10 cellular contexts compared by ENCODE assay signal in the genomic region with DNA sequence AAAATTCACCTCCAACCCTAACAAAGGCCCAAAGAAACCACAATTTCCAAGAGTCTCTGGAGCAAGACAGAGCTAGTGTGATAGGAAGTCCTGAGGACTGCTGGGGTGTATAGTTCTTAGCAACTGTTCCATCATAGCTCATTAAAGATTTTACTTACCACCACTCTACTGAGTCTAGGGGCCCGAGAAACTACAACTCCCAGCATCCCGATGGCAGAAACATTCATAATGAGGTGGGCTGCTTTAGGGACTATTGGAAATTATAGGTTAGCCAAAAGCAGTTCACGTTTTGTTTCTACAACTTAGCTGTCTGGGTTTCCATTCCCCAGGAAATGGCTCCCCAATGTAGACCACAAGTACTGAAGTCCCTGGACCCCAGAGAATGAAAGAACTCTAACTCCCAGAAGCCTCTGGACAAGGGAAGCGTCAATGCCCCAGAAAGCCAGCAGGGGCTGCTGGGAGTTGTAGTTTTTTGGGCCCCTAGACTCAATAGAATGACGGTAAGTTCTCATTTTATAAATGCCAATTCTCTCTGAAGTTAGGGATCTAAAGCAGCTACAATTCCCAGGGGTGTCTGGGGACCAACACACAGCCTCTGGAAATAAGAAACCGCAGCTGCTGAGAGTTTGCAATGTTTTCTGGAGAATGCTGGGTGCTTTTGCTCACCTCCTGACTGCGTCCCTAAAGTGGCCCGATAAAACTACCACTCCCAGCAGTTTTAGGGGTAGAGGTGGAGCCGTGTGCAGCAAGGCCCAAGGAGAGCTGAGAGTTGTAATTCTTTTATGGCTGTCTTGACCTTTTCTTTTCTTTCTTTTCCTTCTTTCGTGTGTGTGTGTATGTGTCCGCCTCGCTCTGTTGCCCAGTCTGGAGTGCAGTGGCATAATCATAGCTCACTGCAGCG. TPM values are rescaled to one million over a fixed set of nuclear protein-coding genes. Genes with fewer than 3 reads are reported as not detected.
DNase-seq lines count a peak whose midpoint lies in the region; ATAC-seq and TF ChIP-seq lines count a peak whose summit lies in the region.
"Had no signal": no experiment of that assay in that cellular context is flagged by ENCODE, and none has a peak within 500 bp of the region (broad histone marks: within the 10 kb centered on the region; RNA-seq: fewer than 3 reads in every experiment).

No MANE protein-coding gene starts in this region.

- H3K4me3 Mint-ChIP-seq in CD4-positive, CD25-positive, alpha-beta regulatory T cell = no peak overlapping the region
- H3K4me3 Mint-ChIP-seq in T-cell = no peak overlapping the region

- H3K36me3 Mint-ChIP-seq in CD4-positive, CD25-positive, alpha-beta regulatory T cell = peaks cover 19% of the 10 kb centered on the region
- peaks cover 22% of the 10 kb centered on the region for H3K36me3 Mint-ChIP-seq in T-cell

- H3K4me1 ChIP-seq in CD4-positive, CD25-positive, alpha-beta regulatory T cell (ENCODE audit: control insufficient read depth, insufficient read depth, low read length, poor library complexity, severe bottlenecking) = no peaks in the 10 kb centered on the region
- H3K4me1 ChIP-seq in gastroesophageal sphincter = peaks cover 0 to 24% (median 4%) of the 10 kb centered on the region in 3 donors
- H3K4me1 ChIP-seq in heart right ventricle = peaks cover 4 to 44% (median 13%) of the 10 kb centered on the region in 9 donors
- H3K4me1 ChIP-seq: right lobe of liver had no signal

- H3K9me3 ChIP-seq in CD4-positive, CD25-positive, alpha-beta regulatory T cell (ENCODE audit: control insufficient read depth in 2 of 2, low read length in 2 of 2) = no peaks in the 10 kb centered on the region
- H3K9me3 ChIP-seq in gastroesophageal sphincter = no peaks in the 10 kb centered on the region
- no peaks in the 10 kb centered on the region for H3K9me3 ChIP-seq in heart right ventricle
- H3K9me3 ChIP-seq: right lobe of liver had no signal

- no peak for TF ChIP-seq EP300 in gastroesophageal sphincter (IDR thresholded peaks at IDR 0.05)

- H3K27me3 ChIP-seq in CD4-positive, CD25-positive, alpha-beta regulatory T cell (ENCODE audit: control insufficient read depth, insufficient read depth, low read length) = no peaks in the 10 kb centered on the region
- H3K27me3 ChIP-seq in H7 (ENCODE audit: control insufficient read depth, insufficient read depth, low read length) (no peaks in the 10 kb centered on the region), gastroesophageal sphincter (no peaks in the 10 kb centered on the region), heart right ventricle (no peaks in the 10 kb centered on the region)
- H3K27me3 ChIP-seq: right lobe of liver had no signal

- no peaks in the 10 kb centered on the region for H3K27me3 Mint-ChIP-seq in CD4-positive, CD25-positive, alpha-beta regulatory T cell
- H3K27me3 Mint-ChIP-seq in T-cell = no peaks in the 10 kb centered on the region

- H3K9me3 Mint-ChIP-seq in CD4-positive, CD25-positive, alpha-beta regulatory T cell = no peaks in the 10 kb centered on the region
- H3K9me3 Mint-ChIP-seq in T-cell = no peaks in the 10 kb centered on the region

- ATAC-seq in CD4-positive, CD25-positive, alpha-beta regulatory T cell (ENCODE audit: low read depth in 2 of 2) = peak; percentile 50 to 51
- ATAC-seq in T-cell (replicated peaks in 1 of 4) = peak; percentile 65 to 83 (median 76)
- no peak for ATAC-seq in gastroesophageal sphincter
- ATAC-seq in heart right ventricle = no peak

- H3K27ac Mint-ChIP-seq in CD4-positive, CD25-positive, alpha-beta regulatory T cell = no peak overlapping the region
- H3K27ac Mint-ChIP-seq in T-cell = no peak overlapping the region

- DNase-seq in CD4-positive, CD25-positive, alpha-beta regulatory T cell = peak in 2 of 3 donors; percentile 58 to 62
- DNase-seq in H7 (peak; percentile 83), T-cell (peak in 21 of 34 experiments; percentile 24 to 53 (median 41)), NCI-H226 (no peak), H4 (ENCODE audit: low spot score) (no peak), heart right ventricle (no peak)
- DNase-seq in stimulated activated CD4-positive, alpha-beta T cell treated with anti-CD3 and anti-CD28 coated beads, Interleukin-12 subunit alpha, Interleukin-12 subunit beta, amount 100 ng/mL, for 4 hours = no peak
- DNase-seq: right lobe of liver had no signal

- H3K4me1 Mint-ChIP-seq in CD4-positive, CD25-positive, alpha-beta regulatory T cell = peaks cover 0 to 6% (median 1%) of the 10 kb centered on the region in 4 donors
- peaks cover under 1% of the 10 kb centered on the region in 3 donors for H3K4me1 Mint-ChIP-seq in T-cell

- intact Hi-C loops in heart right ventricle (cut with DNase I) = loop anchor here in 1 of 10 donors (10.0 kb wide), 1 partner anchor 181 kb away; no protein-coding TSS in a partner anchor

- CTCF ChIA-PET in T-cell (lab: Charles Lee) = interaction anchor here (0.6 to 1.2 kb wide), 4 partner anchors 8 to 17 kb away, joined by 4 to 10 read pairs (median 6); a partner anchor contains a TSS

- 77 to 94% methylated on average over 8 to 11 of the region's 13 CpGs for WGBS in gastroesophageal sphincter (ENCODE audit: low coverage in 1 of 2), 2 donors
- WGBS in heart right ventricle, 2 donors = 87 to 89% methylated on average over 13 of the region's 13 CpGs

- H3K27ac ChIP-seq in CD4-positive, CD25-positive, alpha-beta regulatory T cell (ENCODE audit: insufficient read depth, low read length, poor library complexity, severe bottlenecking) = no peak overlapping the region
- peak overlapping the region in 1 of 4 donors; percentile 19 for H3K27ac ChIP-seq in gastroesophageal sphincter
- peak overlapping the region in 3 of 10 donors; percentile 85 to 94 (median 92) for H3K27ac ChIP-seq in heart right ventricle
- H3K27ac ChIP-seq: right lobe of liver had no signal

- no peak overlapping the region for H3K4me3 ChIP-seq in CD4-positive, CD25-positive, alpha-beta regulatory T cell (ENCODE audit: low read depth, low read length)
- H3K4me3 ChIP-seq in H7 (ENCODE audit: insufficient read depth, low read depth, low read length) (no peak overlapping the region), gastroesophageal sphincter (no peak overlapping the region), heart right ventricle (no peak overlapping the region)
- H3K4me3 ChIP-seq: right lobe of liver had no signal

- peaks cover 20% of the 10 kb centered on the region for H3K36me3 ChIP-seq in CD4-positive, CD25-positive, alpha-beta regulatory T cell (ENCODE audit: control insufficient read depth, insufficient read depth, low read length)
- H3K36me3 ChIP-seq in H7 (replicated peaks; ENCODE audit: control insufficient read depth, insufficient read depth, low read length) = peaks cover 12% of the 10 kb centered on the region
- H3K36me3 ChIP-seq in gastroesophageal sphincter = peaks cover 0 to 75% of the 10 kb centered on the region in 2 donors
- H3K36me3 ChIP-seq in heart right ventricle = peaks cover 0 to 84% (median 61%) of the 10 kb centered on the region in 9 donors

- POLR2A ChIA-PET in T-cell (lab: Charles Lee) = interaction anchor here (0.6 to 1.0 kb wide), 5 partner anchors 96 to 167 kb away, joined by 3 to 12 read pairs (median 7); no protein-coding TSS in a partner anchor

- TF ChIP-seq CTCF in gastroesophageal sphincter (IDR thresholded peaks at IDR 0.05) (peak in 3 of 4 experiments; percentile 22 to 25 (median 23)), heart right ventricle (IDR thresholded peaks at IDR 0.05) (peak in 1 of 9 donors; percentile 20)

- no peak for TF ChIP-seq POLR2A in gastroesophageal sphincter (IDR thresholded peaks at IDR 0.05)

RNA-seq across cellular contexts. Expression of a gene that starts 11.1 kb away (rescaled TPM):
- 575 TPM for total RNA-seq in CD4-positive, CD25-positive, alpha-beta regulatory T cell
- 1,000 to 10,000 TPM; 4,061 to 5,675 (median 4,823) TPM for polyA plus RNA-seq in CD4-positive, CD25-positive, alpha-beta regulatory T cell
- total RNA-seq in H7 (2014; rRNA removed; shearing (Covaris generic)) = 2,437 and 3,282 TPM in 2 replicates
- 1,000 to 10,000 TPM in 2 of 5 donors, 100 to 1,000 TPM in 3; 594 to 1,085 (median 906) TPM for total RNA-seq in T-cell
- 1,000 to 10,000 TPM; 2,478 to 4,094 (median 2,824) TPM for total RNA-seq in gastroesophageal sphincter
- 22,782 and 25,960 TPM in 2 replicates for total RNA-seq in H4 (2014; rRNA removed; shearing (Covaris generic))
- total RNA-seq in heart right ventricle = 1,000 to 10,000 TPM in 2 of 10 donors, 100 to 1,000 TPM in 8; 450 to 3,518 (median 637) TPM
- polyA plus RNA-seq in heart right ventricle = 1,000 to 10,000 TPM; 1,046 to 1,578 TPM

RNA-seq across cellular contexts. Expression of a gene that starts 16.9 kb away (rescaled TPM):
- total RNA-seq in CD4-positive, CD25-positive, alpha-beta regulatory T cell = 37.1 TPM
- 10 to 100 TPM; 24.5 to 28.8 (median 26.2) TPM for polyA plus RNA-seq in CD4-positive, CD25-positive, alpha-beta regulatory T cell
- total RNA-seq in H7 (2014; rRNA removed; shearing (Covaris generic)) = 35.2 and 50.2 TPM in 2 replicates
- total RNA-seq in T-cell = 10 to 100 TPM; 28.1 to 58.9 (median 52.4) TPM
- 10 to 100 TPM; 22.1 to 44.4 (median 38.5) TPM for total RNA-seq in gastroesophageal sphincter
- 31.7 and 31.9 TPM in 2 replicates for total RNA-seq in H4 (2014; rRNA removed; shearing (Covaris generic))
- total RNA-seq in heart right ventricle = 100 to 1,000 TPM; 139 to 245 (median 201) TPM
- polyA plus RNA-seq in heart right ventricle = 100 to 1,000 TPM; 114 to 128 TPM

RNA-seq across cellular contexts. Expression of a gene that starts 17.5 kb away (rescaled TPM):
- 18.5 TPM for total RNA-seq in CD4-positive, CD25-positive, alpha-beta regulatory T cell
- 10 to 100 TPM; 49.1 to 60.2 (median 52.9) TPM for polyA plus RNA-seq in CD4-positive, CD25-positive, alpha-beta regulatory T cell
- 256 and 327 TPM in 2 replicates for total RNA-seq in H7 (2014; rRNA removed; shearing (Covaris generic))
- total RNA-seq in T-cell (10 to 100 TPM; 20.3 to 48.7 (median 41.4) TPM), gastroesophageal sphincter (10 to 100 TPM; 69.4 to 96.5 (median 84.2) TPM), heart right ventricle (10 to 100 TPM; 40.1 to 60.4 (median 49.3) TPM)
- total RNA-seq in H4 (2014; rRNA removed; shearing (Covaris generic)) = 353 and 374 TPM in 2 replicates
- 100 to 1,000 TPM in 1 of 2 donors, 10 to 100 TPM in 1; 60.1 to 108 TPM for polyA plus RNA-seq in heart right ventricle

RNA-seq across cellular contexts. Expression of a gene that starts 21.5 kb away (rescaled TPM):
- 92.8 TPM for total RNA-seq in CD4-positive, CD25-positive, alpha-beta regulatory T cell
- 10 to 100 TPM; 47.9 to 73.1 (median 61.1) TPM for polyA plus RNA-seq in CD4-positive, CD25-positive, alpha-beta regulatory T cell
- total RNA-seq in H7 (2014; rRNA removed; shearing (Covaris generic)) = 57.8 and 72.6 TPM in 2 replicates
- total RNA-seq in T-cell (100 to 1,000 TPM in 3 of 5 donors, 10 to 100 TPM in 2; 76.6 to 201 (median 183) TPM), gastroesophageal sphincter (10 to 100 TPM; 31.5 to 40.8 (median 34.8) TPM), heart right ventricle (10 to 100 TPM; 11.5 to 41.5 (median 19.5) TPM)
- total RNA-seq in H4 (2014; rRNA removed; shearing (Covaris generic)) = 132 and 135 TPM in 2 replicates
- polyA plus RNA-seq in heart right ventricle = 10 to 100 TPM; 17.6 to 37.4 TPM

RNA-seq across cellular contexts. Expression of a gene that starts 40.7 kb away (rescaled TPM):
- not detected for total RNA-seq in CD4-positive, CD25-positive, alpha-beta regulatory T cell
- polyA plus RNA-seq in CD4-positive, CD25-positive, alpha-beta regulatory T cell = not detected
- not detected in 2 replicates for total RNA-seq in H7 (2014; rRNA removed; shearing (Covaris generic))
- total RNA-seq in T-cell (under 1 TPM in 1 of 5 donors, not detected in 4; 0.57 TPM), gastroesophageal sphincter (not detected), heart right ventricle (not detected)
- total RNA-seq in H4 (2014; rRNA removed; shearing (Covaris generic)) = not detected in 2 replicates
- polyA plus RNA-seq in heart right ventricle = not detected
- total RNA-seq: right lobe of liver, temporal lobe had no signal

Comparison
In these comparisons a context has a peak if more than half of its experiments do, and no peak if none do; other contexts are left out.
1. ATAC-seq: peak in CD4-positive, CD25-positive, alpha-beta regulatory T cell (2 of 2) and T-cell (4 of 4); none in gastroesophageal sphincter (single experiment) and heart right ventricle (0 of 8).
2. DNase-seq: peak in CD4-positive, CD25-positive, alpha-beta regulatory T cell (2 of 3), H7 (single experiment) and T-cell (21 of 34); none in NCI-H226 (single experiment), H4 (single experiment), stimulated activated CD4-positive, alpha-beta T cell treated with anti-CD3 and anti-CD28 coated beads, Interleukin-12 subunit alpha, Interleukin-12 subunit beta, amount 100 ng/mL, for 4 hours (single experiment) and heart right ventricle (0 of 2).